ENCODE assay signal across 22 cellular contexts in the genomic region with DNA sequence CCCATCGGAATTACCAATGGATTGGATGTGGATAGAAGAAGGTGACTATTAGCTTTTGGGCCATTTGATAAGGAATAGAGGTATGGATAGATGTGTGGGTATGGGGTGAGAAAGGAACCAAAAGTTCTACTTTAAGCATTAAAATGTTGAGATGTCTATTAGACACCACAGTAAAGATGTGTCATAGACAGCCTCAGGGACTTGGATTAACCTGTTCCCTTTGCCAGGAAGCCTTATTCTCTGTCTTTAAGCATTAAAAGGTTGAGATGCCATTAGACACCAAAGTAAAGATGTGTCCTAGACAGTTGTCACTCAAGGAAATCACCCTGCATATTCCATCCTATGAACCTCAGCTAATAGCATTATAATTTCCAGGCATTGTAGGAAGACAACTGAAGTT.
"Had no signal": no experiment of that assay in that cellular context is flagged by ENCODE, and none has a peak within 500 bp of the region (broad histone marks: within the 10 kb centered on the region; RNA-seq: fewer than 3 reads in every experiment).

No MANE protein-coding gene starts in this region.

- DNase-seq: activated CD4-positive, alpha-beta memory T cell treated with anti-CD3 and anti-CD28 coated beads for 36 hours; activated CD4-positive, alpha-beta T cell treated with anti-CD3 and anti-CD28 coated beads, Interleukin-2, amount 10 ng/mL, durations not matched to agents 7 days and 5 days; activated CD4-positive, CD25-positive, alpha-beta regulatory T cell; activated CD8-positive, alpha-beta memory T cell treated with anti-CD3 and anti-CD28 coated beads for 24 hours; activated naive CD4-positive, alpha-beta T cell treated with anti-CD3 and anti-CD28 coated beads, Interleukin-2, amount 50 U/mL, for 16 hours; activated naive CD8-positive, alpha-beta T cell treated with anti-CD3 and anti-CD28 coated beads, Interleukin-2, amount 10 ng/mL, durations not matched to agents 7 days and 5 days; activated T-cell treated with anti-CD3 and anti-CD28 coated beads, Interleukin-2, amount 50 U/mL, for 48 hours; adrenal gland; anterior cingulate cortex; central memory CD4-positive, alpha-beta T cell; MM.1S; NCI-H1105; NCI-H1436; NCI-H1694 treated with DMSO at 0.1 percent for 48 hours; NCI-H2081; NCI-H446; NCI-H524; T-helper 1 cell had no signal

- H3K4me3 ChIP-seq: adrenal gland, SK-N-MC had no signal

- H3K4me2 ChIP-seq: KMS-11 had no signal

- H3K9me3 ChIP-seq: adrenal gland had no signal

- H3K27me3 ChIP-seq: adrenal gland had no signal

- H3K36me3 ChIP-seq: adrenal gland had no signal

- ATAC-seq: Right ventricle myocardium inferior had no signal

- H3K4me1 ChIP-seq: adrenal gland had no signal

- H3K27ac ChIP-seq: adrenal gland, KMS-11, SK-N-MC, VCaP had no signal

- H3K9ac ChIP-seq: KMS-11 had no signal
